In the genomic region with DNA sequence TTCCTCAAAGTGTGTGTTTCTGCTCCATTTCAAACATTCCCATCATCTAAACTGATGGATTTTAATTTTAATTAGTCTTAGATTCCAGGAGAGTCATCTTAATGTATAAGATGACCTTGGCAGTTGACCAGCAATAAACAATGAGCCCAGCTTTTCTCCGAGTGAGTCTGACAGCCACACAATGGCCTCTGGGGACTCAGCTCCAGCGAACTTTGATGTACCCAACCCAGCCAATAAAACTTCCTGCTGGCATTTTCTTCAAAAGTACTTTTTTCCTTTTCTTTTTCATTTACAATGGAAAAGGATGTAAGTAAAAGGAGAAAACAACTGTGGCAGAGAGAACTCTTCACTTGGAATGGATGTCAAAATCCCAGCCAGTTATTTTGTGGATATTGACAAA, we compare ENCODE assay signal across 25 cellular contexts.
"Had no signal": no experiment of that assay in that cellular context is flagged by ENCODE, and none has a peak within 500 bp of the region (broad histone marks: within the 10 kb centered on the region; RNA-seq: fewer than 3 reads in every experiment).

No MANE protein-coding gene starts in this region.

- H3K4me3 Mint-ChIP-seq: mesothelial cell of epicardium; naive B cell; natural killer cell; stimulated activated naive B cell treated with anti-CD40 and anti-IgM and Interleukin-4, amounts not matched to agents 10 μg/mL and 1 μg/mL and 100 μg/mL, for 72 hours had no signal

- H3K36me3 ChIP-seq: left ventricle myocardium inferior, ovary, stomach, thyroid gland, transverse colon, upper lobe of left lung, vagina had no signal

- H3K79me2 ChIP-seq: hepatocyte had no signal

- H3K4me3 ChIP-seq: hepatocyte, left ventricle myocardium inferior, lung, ovary, skin epidermis, stomach, testis, thyroid gland, transverse colon, upper lobe of left lung, vagina had no signal

- H3K4me1 ChIP-seq: left ventricle myocardium inferior, stomach, testis, thyroid gland, transverse colon, upper lobe of left lung, vagina had no signal

- H3K27ac Mint-ChIP-seq: mesothelial cell of epicardium; naive B cell; natural killer cell; progenitor cell of endocrine pancreas; stimulated activated naive B cell treated with anti-CD40 and anti-IgM and Interleukin-4, amounts not matched to agents 10 μg/mL and 1 μg/mL and 100 μg/mL, for 72 hours had no signal

- H3K9me3 Mint-ChIP-seq: mesothelial cell of epicardium, natural killer cell had no signal

- H3K4me2 ChIP-seq: hepatocyte had no signal

- H3K36me3 Mint-ChIP-seq: mesothelial cell of epicardium; natural killer cell; stimulated activated naive B cell treated with anti-CD40 and anti-IgM and Interleukin-4, amounts not matched to agents 10 μg/mL and 1 μg/mL and 100 μg/mL, for 72 hours had no signal

- DNase-seq: islet precursor cell; left ventricle myocardium inferior; mesendoderm; naive B cell; natural killer cell; ovary; right cardiac atrium; stimulated activated CD4-positive, alpha-beta T cell treated with anti-CD3 and anti-CD28 coated beads, Interleukin-12 subunit alpha, Interleukin-12 subunit beta, amount 100 ng/mL, for 4 hours; stimulated activated CD4-positive, alpha-beta T cell treated with anti-CD3 and anti-CD28 coated beads, Interleukin-15, amount 100 ng/mL, for 24 hours; stimulated activated CD4-positive, alpha-beta T cell treated with anti-CD3 and anti-CD28 coated beads, Interleukin-2, amount 100 ng/mL, for 24 hours; stimulated activated CD4-positive, alpha-beta T cell treated with anti-CD3 and anti-CD28 coated beads, Interleukin-4, amount 100 ng/mL, for 1 hour; stimulated activated naive B cell treated with anti-CD40 and anti-IgM and Interleukin-4, amounts not matched to agents 10 μg/mL and 1 μg/mL and 100 μg/mL, for 72 hours; stimulated activated naive CD8-positive, alpha-beta T cell treated with anti-CD3 and anti-CD28 coated beads, Interleukin-15, Interleukin-2, amounts not matched to agents 100 U/mL and 50 U/mL, for 24 hours; stomach; testis; thyroid gland; transverse colon had no signal

- H3K27ac ChIP-seq: hepatocyte, left ventricle myocardium inferior, ovary, skin epidermis, stomach, testis, thyroid gland, transverse colon, upper lobe of left lung, vagina had no signal

- ATAC-seq: natural killer cell; right cardiac atrium; sciatic nerve; stimulated activated naive B cell treated with anti-CD40 and anti-IgM and Interleukin-4, amounts not matched to agents 10 μg/mL and 1 μg/mL and 100 μg/mL, for 72 hours; stimulated activated naive CD8-positive, alpha-beta T cell treated with anti-CD3 and anti-CD28 coated beads, Interleukin-15, Interleukin-2, amounts not matched to agents 100 U/mL and 50 U/mL, for 24 hours had no signal

- H3K9me3 ChIP-seq: left ventricle myocardium inferior, ovary, stomach, testis, thyroid gland, transverse colon, upper lobe of left lung, vagina had no signal

- H3K4me1 Mint-ChIP-seq: naive B cell; natural killer cell; stimulated activated naive B cell treated with anti-CD40 and anti-IgM and Interleukin-4, amounts not matched to agents 10 μg/mL and 1 μg/mL and 100 μg/mL, for 72 hours had no signal

- H2AFZ ChIP-seq: hepatocyte had no signal

- H3K27me3 ChIP-seq: hepatocyte, ovary, stomach, testis, thyroid gland, upper lobe of left lung, vagina had no signal
